In the genomic region with DNA sequence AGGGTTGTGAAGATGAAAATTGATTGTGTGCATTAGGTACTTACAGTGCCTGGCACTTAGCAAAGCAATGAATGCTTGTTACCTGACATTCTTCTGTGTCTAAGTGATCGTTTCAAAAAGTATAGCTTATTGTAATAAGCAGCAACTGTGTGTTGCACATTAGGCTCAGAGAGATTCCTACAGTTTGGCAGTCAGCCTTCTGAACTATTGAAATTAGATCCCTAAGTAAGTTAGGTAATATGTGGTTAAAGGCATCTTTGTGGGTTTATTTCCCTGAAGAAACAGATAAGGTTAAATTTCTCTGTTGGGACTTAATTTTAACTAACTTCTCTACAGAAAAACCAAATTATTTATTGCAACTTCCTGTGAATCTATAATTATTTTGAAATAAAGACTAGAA, we compare ENCODE assay signal across 27 cellular contexts.
DNase-seq lines count a peak whose midpoint lies in the region; FAIRE-seq and TF ChIP-seq lines count a peak whose summit lies in the region.
"Had no signal": no experiment of that assay in that cellular context is flagged by ENCODE, and none has a peak within 500 bp of the region (broad histone marks: within the 10 kb centered on the region; RNA-seq: fewer than 3 reads in every experiment).

No MANE protein-coding gene starts in this region.

- H3K27me3 ChIP-seq in mammary epithelial cell (ENCODE audit: insufficient read depth, low read length) (peaks cover 2% of the 10 kb centered on the region), small intestine (ENCODE audit: control insufficient read depth in 2 of 2, insufficient read depth in 2 of 2, low read length in 2 of 2) (peaks cover 0 to 3% of the 10 kb centered on the region in 2 donors)

- intact Hi-C loops in mammary epithelial cell (cut with micrococcal nuclease), result no loop called here

- no peaks in the 10 kb centered on the region for H4K20me1 ChIP-seq in mammary epithelial cell (ENCODE audit: insufficient read depth, low read length)

- H3K36me3 ChIP-seq in mammary epithelial cell (ENCODE audit: insufficient read depth, low read length) (no peaks in the 10 kb centered on the region), small intestine (ENCODE audit: control insufficient read depth in 2 of 2, insufficient read depth in 2 of 2, low read length in 2 of 2) (no peaks in the 10 kb centered on the region)

- peaks cover 4% of the 10 kb centered on the region for H3K9me3 ChIP-seq in mammary epithelial cell (replicated peaks; ENCODE audit: insufficient read depth, low read length)
- no peaks in the 10 kb centered on the region for H3K9me3 ChIP-seq in small intestine (ENCODE audit: control insufficient read depth, low read depth)

- in situ Hi-C loops in mammary epithelial cell (cut with MboI; ENCODE audit: low sequenced_read_pairs in 2 of 2), result loop anchor here (5.0 to 10.0 kb wide), 2 partner anchors 153 to 155 kb away; no protein-coding TSS in a partner anchor

- no peak overlapping the region for H3K9ac ChIP-seq in mammary epithelial cell (ENCODE audit: insufficient read depth, low read length)

- no peak overlapping the region for H3K4me2 ChIP-seq in mammary epithelial cell (ENCODE audit: insufficient read depth, low read depth, low read length)

- CTCF ChIA-PET in mammary epithelial cell (lab: Charles Lee; ENCODE audit: low non-redundant PET), result no interaction called here

- H3K27ac ChIP-seq in mammary epithelial cell (ENCODE audit: insufficient read depth, low read depth, low read length), result no peak overlapping the region
- no peak overlapping the region for H3K27ac ChIP-seq in small intestine (ENCODE audit: low read depth in 1 of 2, low read length in 1 of 2)
- H3K27ac ChIP-seq: coronary artery had no signal

- no TSS peak for BruUV-seq in mammary epithelial cell (replicated peaks; lab: Mats Ljungman, UMichigan)

- FAIRE-seq in small intestine (lab: Jason Lieb, UNC), result no peak
- FAIRE-seq: bronchial epithelial cell had no signal

- H3K4me1 ChIP-seq in mammary epithelial cell (ENCODE audit: insufficient read depth, low read length), result peaks cover 5% of the 10 kb centered on the region
- peaks cover 0 to 2% of the 10 kb centered on the region in 2 donors for H3K4me1 ChIP-seq in small intestine (ENCODE audit: control insufficient read depth in 2 of 2, insufficient read depth in 1 of 2, low read depth in 1 of 2, low read length in 1 of 2)

- H3K4me3 ChIP-seq in mammary epithelial cell (replicated peaks in 1 of 3; ENCODE audit: insufficient read depth in 1 of 3, low read depth in 2 of 3, low read length in 3 of 3) (no peak overlapping the region), small intestine (ENCODE audit: low read depth in 1 of 2, low read length in 2 of 2) (no peak overlapping the region)
- H3K4me3 ChIP-seq: coronary artery had no signal

- no peak overlapping the region for H2AFZ ChIP-seq in mammary epithelial cell (ENCODE audit: low read depth, low read length)

- WGBS in mammary epithelial cell (ENCODE audit: low coverage, missing lambda C conversion rate), result 13% methylated on average over 1 of the region's 1 CpG
- WGBS in small intestine, 3 donors, result 67 to 68% (median 68%) methylated on average over 1 of the region's 1 CpG

- no peak for TF ChIP-seq CTCF in AG09319 (IDR thresholded peaks at IDR 0.05; ENCODE audit: low read depth, low read length)
- no peak for TF ChIP-seq CTCF in mammary epithelial cell (conservative IDR thresholded peaks at IDR 0.05 in 1 of 2, IDR thresholded peaks at IDR 0.05 in 1 of 2; ENCODE audit: extremely low read depth in 1 of 2, insufficient read depth in 1 of 2, low read depth in 1 of 2, low read length in 2 of 2)
- TF ChIP-seq CTCF in GM10266 (IDR thresholded peaks at IDR 0.05; ENCODE audit: control insufficient read depth, insufficient read depth, low read depth, missing control alignments), result no peak

- no peaks in the 10 kb centered on the region for H3K79me2 ChIP-seq in mammary epithelial cell (ENCODE audit: insufficient read depth, low read length)

- DNase-seq in AG09319 (ENCODE audit: extremely low read depth, low read depth) (peak; percentile 16), M059J (ENCODE audit: low read depth) (peak; percentile 65), mammary epithelial cell (peak; percentile 36), iris pigment epithelial cell (ENCODE audit: low read depth) (peak; percentile 72), GM10266 (ENCODE audit: extremely low spot score) (no peak), small intestine (no peak), SK-N-DZ (ENCODE audit: low spot score) (no peak)
- DNase-seq in stimulated activated CD4-positive, alpha-beta T cell treated with anti-CD3 and anti-CD28 coated beads, Interleukin-4, amount 100 ng/mL, for 1 hour, result no peak
- DNase-seq: activated CD4-positive, alpha-beta T cell treated with anti-CD3 and anti-CD28 coated beads, Interleukin-2, amount 10 ng/mL, durations not matched to agents 24 days and 14 days; activated gamma-delta T cell; activated T-cell treated with anti-CD3 and anti-CD28 coated beads, Interleukin-2, amount 50 U/mL, for 24 hours; C1 segment of cervical spinal cord; DND-41; effector memory CD8-positive, alpha-beta T cell; erythroblast; hypothalamus; immature natural killer cell; KBM-7; NCI-H2171; NCI-H524 treated with DMSO at 0.1 percent for 48 hours; NK-92 treated with Interleukin-12 subunit alpha and Interleukin-12 subunit beta, amount 100 ng/mL, for 24 hours; SHP77; stimulated activated CD4-positive, alpha-beta T cell treated with anti-CD3 and anti-CD28 coated beads, Interleukin-2, amount 100 ng/mL, for 24 hours; T1000; trophoblast cell had no signal

- dilution Hi-C loops in mammary epithelial cell (cut with HindIII; ENCODE audit: low sequenced_read_pairs), result no loop called here

Comparison
In these comparisons a context has a peak if more than half of its experiments do, and no peak if none do; other contexts are left out.
1. DNase-seq: peak in AG09319 (single experiment), M059J (single experiment), mammary epithelial cell (single experiment) and iris pigment epithelial cell (single experiment); none in GM10266 (single experiment), stimulated activated CD4-positive, alpha-beta T cell treated with anti-CD3 and anti-CD28 coated beads, Interleukin-4, amount 100 ng/mL, for 1 hour (single experiment), small intestine (single experiment) and SK-N-DZ (single experiment).